Comparison of ENCODE assay signal across 9 cellular contexts in the genomic region with DNA sequence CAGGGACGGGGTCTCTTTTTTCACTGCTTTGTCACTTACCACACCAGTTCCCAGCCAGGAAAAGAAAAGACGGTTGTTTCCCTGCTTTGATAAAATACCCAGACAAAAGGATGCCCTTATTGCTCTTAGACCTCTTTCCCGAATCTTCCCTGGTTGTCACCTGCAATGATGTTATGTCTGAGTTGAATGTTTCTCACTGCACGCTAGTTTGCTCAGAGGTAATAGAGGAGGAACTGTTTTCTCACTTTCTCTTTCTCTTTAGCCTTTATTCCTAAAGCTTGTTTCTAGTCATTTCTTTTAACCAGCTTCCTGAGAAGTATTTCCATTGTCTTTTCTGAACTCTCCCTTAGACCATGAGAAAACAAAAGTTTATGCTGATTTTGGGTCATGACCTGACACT. TPM values are rescaled to one million over a fixed set of nuclear protein-coding genes. Genes with fewer than 3 reads are reported as not detected.
DNase-seq lines count a peak whose midpoint lies in the region; ATAC-seq, FAIRE-seq and TF ChIP-seq lines count a peak whose summit lies in the region.
"Had no signal": no experiment of that assay in that cellular context is flagged by ENCODE, and none has a peak within 500 bp of the region (broad histone marks: within the 10 kb centered on the region; RNA-seq: fewer than 3 reads in every experiment).

No MANE protein-coding gene starts in this region.

- no peaks in the 10 kb centered on the region for H3K4me1 Mint-ChIP-seq in Calu3 (ENCODE audit: low read depth, unreplicated experiment)

- DNase-seq in GM12892 (ENCODE audit: insufficient read length) (no peak), GM20000 (ENCODE audit: low spot score) (peak; percentile 71), endothelial cell of umbilical vein (ENCODE audit: low read depth, low spot score) (peak; percentile 47), GM23248 (no peak), NCI-H2227 treated with DMSO at 0.1 percent for 48 hours (lab: John Stamatoyannopoulos, UW) (no peak), Calu3 (no peak), AG08395 (ENCODE audit: low spot score) (no peak)
- DNase-seq: NCI-H345 had no signal

- H2AFZ ChIP-seq in endothelial cell of umbilical vein (ENCODE audit: low read depth, low read length), result peak overlapping the region; percentile 85
- H2AFZ ChIP-seq in GM23248, result no peak overlapping the region

- intact Hi-C loops in endothelial cell of umbilical vein (cut with micrococcal nuclease), result no loop called here
- intact Hi-C loops in Calu3 (cut with micrococcal nuclease; ENCODE audit: unreplicated experiment), result no loop called here

- H3K4me3 Mint-ChIP-seq in Calu3 (ENCODE audit: low read depth, unreplicated experiment), result no peak overlapping the region

- H3K79me2 ChIP-seq in endothelial cell of umbilical vein (ENCODE audit: control insufficient read depth, insufficient read depth, low read length), result no peaks in the 10 kb centered on the region
- H3K79me2 ChIP-seq in GM23248 (ENCODE audit: insufficient read depth), result no peaks in the 10 kb centered on the region

- TF ChIP-seq CTCF in GM20000 (IDR thresholded peaks at IDR 0.05; ENCODE audit: extremely low read depth, missing control alignments), result no peak
- no peak for TF ChIP-seq CTCF in endothelial cell of umbilical vein (IDR thresholded peaks at IDR 0.05; ENCODE audit: extremely low read depth in 1 of 2, insufficient read depth in 1 of 2, low read depth in 1 of 2, low read length in 2 of 2)
- no peak for TF ChIP-seq CTCF in Calu3 (IDR thresholded peaks at IDR 0.05; ENCODE audit: unreplicated experiment)

- FAIRE-seq in GM12892 (lab: Jason Lieb, UNC) (peak; percentile 54), endothelial cell of umbilical vein (lab: Jason Lieb, UNC) (no peak)

- in situ Hi-C loops in GM23248 (cut with MboI), result loop anchor here (25.0 kb wide), 1 partner anchor 354 kb away; no protein-coding TSS in a partner anchor

- H3K9me1 ChIP-seq in endothelial cell of umbilical vein (replicated peaks; ENCODE audit: control insufficient read depth, extremely low read depth, insufficient read depth, low read length), result no peaks in the 10 kb centered on the region

- H3K9me3 ChIP-seq in endothelial cell of umbilical vein (replicated peaks; ENCODE audit: control insufficient read depth, insufficient read depth, low read length) (no peaks in the 10 kb centered on the region), GM23248 (ENCODE audit: low read depth) (no peaks in the 10 kb centered on the region)

- H3K4me2 ChIP-seq in endothelial cell of umbilical vein (ENCODE audit: insufficient read depth, low read length) (peak overlapping the region; percentile 51), GM23248 (ENCODE audit: unreplicated experiment) (no peak overlapping the region)

- POLR2A ChIA-PET in endothelial cell of umbilical vein (lab: Charles Lee), result no interaction called here

- TF ChIP-seq POLR2A in GM12892 (IDR thresholded peaks at IDR 0.05; ENCODE audit: low read depth, low read length) (no peak), endothelial cell of umbilical vein (IDR thresholded peaks at IDR 0.05; ENCODE audit: low read depth, low read length) (no peak)

- H3K4me3 ChIP-seq in endothelial cell of umbilical vein (replicated peaks in 1 of 3; ENCODE audit: insufficient read depth in 1 of 3, low read depth in 1 of 3, low read length in 3 of 3), result no peak overlapping the region
- no peak overlapping the region for H3K4me3 ChIP-seq in GM23248

- no peaks in the 10 kb centered on the region for H3K36me3 ChIP-seq in endothelial cell of umbilical vein (ENCODE audit: control insufficient read depth in 2 of 2, extremely low read depth in 1 of 2, insufficient read depth in 2 of 2, low read length in 2 of 2)
- no peaks in the 10 kb centered on the region for H3K36me3 ChIP-seq in GM23248 (ENCODE audit: low read depth)

- WGBS in GM23248 (ENCODE audit: low coverage in 1 of 2, low lambda C conversion rate in 2 of 2, missing lambda C conversion rate in 2 of 2), 2 experiments, result 48 to 52% methylated on average over 4 of the region's 4 CpGs

- ATAC-seq in HG03342 (IDR thresholded peaks at IDR 0.05; ENCODE audit: unreplicated experiment), result peak; percentile 93

- H3K4me1 ChIP-seq in endothelial cell of umbilical vein (ENCODE audit: control insufficient read depth, extremely low read depth, insufficient read depth, low read length) (no peaks in the 10 kb centered on the region), GM23248 (ENCODE audit: insufficient read depth) (no peaks in the 10 kb centered on the region)

- peaks cover 8% of the 10 kb centered on the region for H3K36me3 Mint-ChIP-seq in Calu3 (ENCODE audit: insufficient read depth, unreplicated experiment)

- H3K27ac ChIP-seq in endothelial cell of umbilical vein (ENCODE audit: insufficient read depth, low read depth, low read length) (no peak overlapping the region), GM23248 (no peak overlapping the region)

- dilution Hi-C loops in endothelial cell of umbilical vein (cut with MboI; ENCODE audit: extremely low pct_ligation_motif_present, low sequenced_read_pairs), result no loop called here

- no peak overlapping the region for H3K27ac Mint-ChIP-seq in Calu3 (ENCODE audit: unreplicated experiment)

- CTCF ChIA-PET in endothelial cell of umbilical vein (lab: Charles Lee), result interaction anchor here (0.7 to 1.9 kb wide), 4 partner anchors 13 to 88 kb away, joined by 3 to 15 read pairs (median 4); no protein-coding TSS in a partner anchor
- CTCF ChIA-PET in Calu3 (lab: Charles Lee), result no interaction called here

- H3K9me3 Mint-ChIP-seq in Calu3 (ENCODE audit: low read depth, unreplicated experiment), result no peaks in the 10 kb centered on the region

- BruUV-seq in endothelial cell of umbilical vein (replicated peaks; lab: Mats Ljungman, UMichigan), result no TSS peak
- BruUV-seq in Calu3 (replicated peaks; lab: Mats Ljungman, UMichigan), result no TSS peak

- no peaks in the 10 kb centered on the region for H4K20me1 ChIP-seq in endothelial cell of umbilical vein (replicated peaks; ENCODE audit: control insufficient read depth, extremely low read depth, insufficient read depth, low read length)
- no peaks in the 10 kb centered on the region for H4K20me1 ChIP-seq in GM23248 (ENCODE audit: insufficient read depth)

- H3K9me2 ChIP-seq in GM23248 (ENCODE audit: insufficient read depth), result no peaks in the 10 kb centered on the region

- H3K9ac ChIP-seq in endothelial cell of umbilical vein (replicated peaks; ENCODE audit: extremely low read depth, insufficient read depth, low read length) (no peak overlapping the region), GM23248 (no peak overlapping the region)

- H3K27me3 ChIP-seq in endothelial cell of umbilical vein (ENCODE audit: control insufficient read depth in 2 of 2, insufficient read depth in 2 of 2, low read length in 2 of 2), result no peaks in the 10 kb centered on the region
- no peaks in the 10 kb centered on the region for H3K27me3 ChIP-seq in GM23248 (replicated peaks; ENCODE audit: insufficient read depth)

- H3F3A ChIP-seq in GM23248 (ENCODE audit: insufficient read depth), result no peaks in the 10 kb centered on the region

- no peaks in the 10 kb centered on the region for H3K27me3 Mint-ChIP-seq in Calu3 (ENCODE audit: unreplicated experiment)

TF ChIP-seq in endothelial cell of umbilical vein, 7 proteins besides CTCF, POLR2A, EP300 and RAD21:
- TF ChIP-seq EZH2 (IDR thresholded peaks at IDR 0.05; ENCODE audit: borderline replicate concordance, low read depth, low read length, severe bottlenecking), result no peak
- no peak for TF ChIP-seq POLR2AphosphoS5 (IDR thresholded peaks at IDR 0.05; ENCODE audit: insufficient read depth, low read depth, low read length)
- TF ChIP-seq JUN (IDR thresholded peaks at IDR 0.05; ENCODE audit: borderline replicate concordance, insufficient read depth, insufficient read length, low read depth), result no peak
- TF ChIP-seq MAX (IDR thresholded peaks at IDR 0.05; ENCODE audit: insufficient read depth, insufficient read length), result no peak
- no peak for TF ChIP-seq MYC (IDR thresholded peaks at IDR 0.05; ENCODE audit: low read depth, low read length)
- no peak for TF ChIP-seq FOS (IDR thresholded peaks at IDR 0.05; ENCODE audit: borderline replicate concordance, insufficient read depth, low read length)
- TF ChIP-seq GATA2 (IDR thresholded peaks at IDR 0.05; ENCODE audit: insufficient read depth, insufficient read length, low read depth, low read length), result no peak

RNA-seq across cellular contexts. Expression of gene ACER2, which starts 32.9 kb away (rescaled TPM):
- polyA plus RNA-seq in GM12892 (2012; ENCODE audit: missing spikeins), result 3.1 TPM
- total RNA-seq in endothelial cell of umbilical vein (7.3 and 7.7 TPM in 2 replicates), Calu3 (2022) (7.6 and 10.0 TPM in 2 replicates)
- polyA plus RNA-seq in endothelial cell of umbilical vein (3.9 and 5.2 TPM in 2 replicates), GM23248 (2016; fragmentation: Nextera tagmentation; extraction: Ambion mirVana) (0.30 and 0.48 TPM in 2 replicates)
- polyA plus RNA-seq in endothelial cell of umbilical vein (2011; cell fraction: cytosol; rRNA removed), result 2.3 and 2.4 TPM in 2 replicates
- polyA plus RNA-seq in endothelial cell of umbilical vein (2011; cell fraction: nucleus; rRNA removed), result 6.2 and 8.3 TPM in 2 replicates
- 1.5 and 3.4 TPM in 2 replicates for polyA plus RNA-seq in endothelial cell of umbilical vein (2012)
- polyA minus RNA-seq in endothelial cell of umbilical vein, result 18.5 and 24.3 TPM in 2 replicates
- polyA minus RNA-seq in endothelial cell of umbilical vein (2011; cell fraction: cytosol; rRNA and poly(A)+ RNA removed), result 2.8 TPM
- polyA minus RNA-seq in endothelial cell of umbilical vein (2011; cell fraction: nucleus; rRNA and poly(A)+ RNA removed), result 5.0 and 10.4 TPM in 2 replicates
- total RNA-seq in GM23248 (2014; rRNA removed; shearing (Covaris generic)), result 0.76 and 3.7 TPM in 2 replicates

Comparison
In these comparisons a context has a peak if more than half of its experiments do, and no peak if none do; other contexts are left out.
1. DNase-seq: peak in GM20000 (single experiment) and endothelial cell of umbilical vein (single experiment); none in GM12892 (single experiment), GM23248 (single experiment), NCI-H2227 treated with DMSO at 0.1 percent for 48 hours (single experiment), Calu3 (single experiment) and AG08395 (single experiment).